34 cellular contexts compared by ENCODE assay signal in genomic region chr6:169062272-169062671, GRCh38.
"Had no signal": no experiment of that assay in that cellular context is flagged by ENCODE, and none has a peak within 500 bp of the region (broad histone marks: within the 10 kb centered on the region; RNA-seq: fewer than 3 reads in every experiment).

No MANE protein-coding gene starts in this region.

- H3K27ac ChIP-seq: KMS-11 had no signal

- H3K36me3 ChIP-seq: MG63 had no signal

- H3K9ac ChIP-seq: KMS-11 had no signal

- H3K27me3 ChIP-seq: MG63 had no signal

- DNase-seq: Karpas-422, Kasumi-1, MG63, MM.1S, MV-4-11, NCI-H1048, NCI-H1092, NCI-H1092 treated with DMSO at 0.1 percent for 48 hours, NCI-H1105, NCI-H1105 treated with DMSO at 0.1 percent for 48 hours, NCI-H1417, NCI-H1417 treated with DMSO at 0.1 percent for 48 hours, NCI-H1436, NCI-H1436 treated with DMSO at 0.1 percent for 48 hours, NCI-H146, NCI-H1694, NCI-H1694 treated with DMSO at 0.1 percent for 48 hours, NCI-H187, NCI-H187 treated with DMSO at 0.1 percent for 48 hours, NCI-H1930, NCI-H2029, NCI-H2029 treated with DMSO at 0.1 percent for 48 hours, NCI-H2081, NCI-H2081 treated with DMSO at 0.1 percent for 48 hours, NCI-H2107, NCI-H2171, NCI-H2171 treated with DMSO at 0.1 percent for 48 hours, NCI-H2227 treated with DMSO at 0.1 percent for 48 hours, NCI-H226, NCI-H345, NCI-H446, NCI-H446 treated with DMSO at 0.1 percent for 48 hours, NCI-H510A had no signal

- H3K4me2 ChIP-seq: KMS-11 had no signal

- H3K4me3 ChIP-seq: MG63 had no signal
